In genomic region chr2:63710732-63711131, GRCh38 we compare ENCODE assay signal across 27 cellular contexts.
"Had no signal": no experiment of that assay in that cellular context is flagged by ENCODE, and none has a peak within 500 bp of the region (broad histone marks: within the 10 kb centered on the region; RNA-seq: fewer than 3 reads in every experiment).

No MANE protein-coding gene starts in this region.

- H3K27ac Mint-ChIP-seq: dendritic cell treated with granulocyte-macrophage colony-stimulating factor and Interleukin-4, amounts not matched to agents 40 ng/mL and 50 ng/mL, for 4 days; effector memory CD8-positive, alpha-beta T cell; endodermal cell had no signal

- ATAC-seq: effector memory CD8-positive, alpha-beta T cell; esophagus mucosa; foreskin keratinocyte; gastroesophageal sphincter had no signal

- H3K36me3 ChIP-seq: colonic mucosa, esophagus muscularis mucosa, esophagus squamous epithelium, gastroesophageal sphincter, heart left ventricle had no signal

- H3K4me3 ChIP-seq: colonic mucosa, coronary artery, dorsolateral prefrontal cortex, esophagus muscularis mucosa, esophagus squamous epithelium, gastroesophageal sphincter, heart left ventricle had no signal

- H3K4me1 ChIP-seq: colonic mucosa, foreskin keratinocyte, gastroesophageal sphincter had no signal

- H3K27ac ChIP-seq: colonic mucosa, coronary artery, dorsolateral prefrontal cortex, epithelial cell of prostate, esophagus muscularis mucosa, esophagus squamous epithelium, foreskin keratinocyte, gastroesophageal sphincter, heart left ventricle had no signal

- H3K9me3 ChIP-seq: colonic mucosa, esophagus muscularis mucosa, esophagus squamous epithelium, gastroesophageal sphincter, heart left ventricle had no signal

- H3K4me3 Mint-ChIP-seq: dendritic cell treated with granulocyte-macrophage colony-stimulating factor and Interleukin-4, amounts not matched to agents 40 ng/mL and 50 ng/mL, for 4 days; effector memory CD8-positive, alpha-beta T cell; endodermal cell had no signal

- H3K4me1 Mint-ChIP-seq: endodermal cell had no signal

- H3K27me3 ChIP-seq: colonic mucosa, dorsolateral prefrontal cortex, esophagus muscularis mucosa, esophagus squamous epithelium, foreskin keratinocyte, gastroesophageal sphincter, heart left ventricle had no signal

- DNase-seq: colonic mucosa; cortex of kidney; dermis blood vessel endothelial cell; dorsolateral prefrontal cortex; effector CD4-positive, alpha-beta T cell; effector CD8-positive, alpha-beta T cell; effector memory CD4-positive, alpha-beta T cell; effector memory CD8-positive, alpha-beta T cell; endodermal cell; erythroblast; esophagus squamous epithelium; foreskin fibroblast; foreskin keratinocyte; foreskin melanocyte; glutamatergic neuron; head of caudate nucleus; heart left ventricle had no signal

- H3K9me3 Mint-ChIP-seq: effector memory CD8-positive, alpha-beta T cell had no signal

- FAIRE-seq: colon, endometrium, endothelial cell of umbilical vein, frontal cortex had no signal

- H3K27me3 Mint-ChIP-seq: dendritic cell treated with granulocyte-macrophage colony-stimulating factor and Interleukin-4, amounts not matched to agents 40 ng/mL and 50 ng/mL, for 4 days had no signal
